In the genomic region with DNA sequence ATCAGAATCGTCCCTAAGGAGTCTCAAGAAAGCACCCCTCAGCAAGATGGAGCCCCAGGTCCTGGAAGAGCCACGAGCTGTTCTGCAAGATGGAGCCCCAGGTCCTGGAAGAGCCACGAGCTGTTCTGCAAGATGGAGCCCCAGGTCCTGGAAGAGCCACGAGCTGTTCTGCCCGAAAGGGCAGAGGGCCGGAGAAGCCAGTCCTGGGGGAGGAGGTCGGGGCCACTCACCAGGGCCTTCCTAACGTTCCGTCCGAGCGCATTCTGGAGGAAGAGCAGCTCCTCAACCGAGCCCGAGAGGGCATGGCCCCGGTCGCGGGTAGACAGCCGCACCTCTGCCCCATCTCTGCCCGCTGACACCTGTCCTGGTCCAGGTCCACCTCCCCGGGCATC, we compare ENCODE assay signal across 8 cellular contexts.
A peak's percentile ranks its signal among the peaks of the same experiment; 100 is the strongest.
DNase-seq lines count a peak whose midpoint lies in the region; ATAC-seq, FAIRE-seq and TF ChIP-seq lines count a peak whose summit lies in the region.
"Not testable (repeated sequence)": the region's sequence is repeated elsewhere in the genome, so short reads cannot be mapped to it uniquely, and the experiment has no call there.

No MANE protein-coding gene starts in this region.

- peak overlapping the region; percentile 94 for H3K4me2 ChIP-seq in DOHH2 (ENCODE audit: low read length)

- not testable (repeated sequence) for TF ChIP-seq CTCF in DOHH2 (IDR thresholded peaks at IDR 0.05; ENCODE audit: low read depth, low read length, poor library complexity, severe bottlenecking); pancreas (IDR thresholded peaks at IDR 0.05)

- intact Hi-C loops in activated CD4-positive, alpha-beta T cell treated with anti-CD3 and anti-CD28 coated beads for 36 hours (cut with DNase I, micrococcal nuclease), result loop anchor here in 1 of 2 experiments (1.0 kb wide), 2 partner anchors 170 to 261 kb away; partner anchors contain the start of genes ALG12, BRD1 and CRELD2
- intact Hi-C loops in left cardiac atrium (cut with DNase I); pancreas (cut with DNase I): not testable (repeated sequence)

- peak overlapping the region in 4 of 5 donors; percentile 47 to 81 (median 70) for H3K9ac ChIP-seq in subcutaneous abdominal adipose tissue (ENCODE audit: low read length in 5 of 5)

- not testable (repeated sequence) for H3K9me3 ChIP-seq in DOHH2 (ENCODE audit: control insufficient read depth, insufficient read depth, low read length); pancreas; subcutaneous abdominal adipose tissue (ENCODE audit: control insufficient read depth in 5 of 5, low read length in 5 of 5)

- peaks cover 38% of the 10 kb centered on the region for H3K4me1 ChIP-seq in DOHH2 (ENCODE audit: control insufficient read depth, low read length)
- not testable (repeated sequence) for H3K4me1 ChIP-seq in pancreas
- peaks cover 0 to 46% (median 17%) of the 10 kb centered on the region in 5 donors for H3K4me1 ChIP-seq in subcutaneous abdominal adipose tissue (ENCODE audit: control insufficient read depth in 5 of 5, insufficient read depth in 5 of 5, low read length in 5 of 5)

- not testable (repeated sequence) for H3K27me3 ChIP-seq in DOHH2 (ENCODE audit: control insufficient read depth, low read length); pancreas
- peaks cover 0 to 18% (median 6%) of the 10 kb centered on the region in 5 donors for H3K27me3 ChIP-seq in subcutaneous abdominal adipose tissue (ENCODE audit: control insufficient read depth in 5 of 5, insufficient read depth in 4 of 5, low read length in 5 of 5)

- FAIRE-seq in pancreas (lab: Jason Lieb, UNC), result not testable (repeated sequence)

- H3K36me3 ChIP-seq in DOHH2 (ENCODE audit: control insufficient read depth, low read length), result peaks cover 49% of the 10 kb centered on the region
- H3K36me3 ChIP-seq in pancreas; subcutaneous abdominal adipose tissue (ENCODE audit: control insufficient read depth in 5 of 5, insufficient read depth in 5 of 5, low read length in 5 of 5): not testable (repeated sequence)

- peak overlapping the region; percentile 81 for H3K27ac Mint-ChIP-seq in activated CD4-positive, alpha-beta T cell treated with anti-CD3 and anti-CD28 coated beads for 36 hours
- H3K27ac Mint-ChIP-seq in activated naive CD4-positive, alpha-beta T cell treated with anti-CD3 and anti-CD28 coated beads, Interleukin-2, amount 50 U/mL, for 72 hours, result peak overlapping the region; percentile 83 to 90

- H3K9me3 Mint-ChIP-seq in activated CD4-positive, alpha-beta T cell treated with anti-CD3 and anti-CD28 coated beads for 36 hours (ENCODE audit: low read depth); activated naive CD4-positive, alpha-beta T cell treated with anti-CD3 and anti-CD28 coated beads, Interleukin-2, amount 50 U/mL, for 72 hours: not testable (repeated sequence)

- WGBS in pancreas, 2 donors, result 63 to 66% methylated on average over 19 of the region's 19 CpGs

- H3K4me3 Mint-ChIP-seq in activated CD4-positive, alpha-beta T cell treated with anti-CD3 and anti-CD28 coated beads for 36 hours, result peak overlapping the region; percentile 92

- not testable (repeated sequence) for H3K27me3 Mint-ChIP-seq in activated CD4-positive, alpha-beta T cell treated with anti-CD3 and anti-CD28 coated beads for 36 hours

- H3K4me3 ChIP-seq in DOHH2 (ENCODE audit: low read length) (peak overlapping the region; percentile 98), pancreas (peak overlapping the region in 1 of 4 donors; percentile 36), subcutaneous abdominal adipose tissue (ENCODE audit: low read depth in 1 of 5, low read length in 5 of 5) (peak overlapping the region; percentile 54 to 70 (median 69))

- H3K4me1 Mint-ChIP-seq in activated CD4-positive, alpha-beta T cell treated with anti-CD3 and anti-CD28 coated beads for 36 hours, result peaks cover 42% of the 10 kb centered on the region

- CTCF ChIA-PET in activated CD4-positive, alpha-beta T cell treated with anti-CD3 and anti-CD28 coated beads for 36 hours (lab: Charles Lee), result interaction anchor here (0.5 to 1.1 kb wide), 6 partner anchors 19 to 587 kb away, joined by 3 to 5 read pairs (median 3); no protein-coding TSS in a partner anchor

- DNase-seq in activated CD4-positive, alpha-beta T cell treated with anti-CD3 and anti-CD28 coated beads for 36 hours, result peak; percentile 68
- DNase-seq in activated naive CD4-positive, alpha-beta T cell treated with anti-CD3 and anti-CD28 coated beads, Interleukin-2, amount 50 U/mL, for 72 hours (ENCODE audit: low spot score in 2 of 2), result peak in 1 of 2 donors; percentile 35
- DNase-seq in left cardiac atrium, result not testable (repeated sequence)
- peak in 1 of 6 donors; percentile 52 for DNase-seq in pancreas

- peaks cover 10% of the 10 kb centered on the region; the same call in 1 of the 2 replicates for H3F3A ChIP-seq in DOHH2 (ENCODE audit: control insufficient read depth, insufficient read depth)

- H3K79me2 ChIP-seq in DOHH2 (ENCODE audit: control insufficient read depth, low read length), result peaks cover 50% of the 10 kb centered on the region

- POLR2A ChIA-PET in activated CD4-positive, alpha-beta T cell treated with anti-CD3 and anti-CD28 coated beads for 36 hours (lab: Charles Lee), result not testable (repeated sequence)

- H4K20me1 ChIP-seq in DOHH2 (ENCODE audit: control insufficient read depth, insufficient read depth, low read depth, low read length), result not testable (repeated sequence)

- H3K9me2 ChIP-seq in DOHH2 (replicated peaks; ENCODE audit: control insufficient read depth, low read length), result not testable (repeated sequence)

- H3K27ac ChIP-seq in DOHH2 (ENCODE audit: low read depth, low read length) (peak overlapping the region; percentile 84), subcutaneous abdominal adipose tissue (ENCODE audit: low read depth, low read length) (peak overlapping the region; percentile 62)
- H3K27ac ChIP-seq in pancreas, result not testable (repeated sequence)

- peak; percentile 50 for ATAC-seq in GM21390 (IDR thresholded peaks at IDR 0.05; ENCODE audit: unreplicated experiment)
- peak; percentile 27 for ATAC-seq in HG03520 (IDR thresholded peaks at IDR 0.05; ENCODE audit: unreplicated experiment)
- ATAC-seq in activated CD4-positive, alpha-beta T cell treated with anti-CD3 and anti-CD28 coated beads for 36 hours, result peak; percentile 71
- peak; percentile 17 to 84 for ATAC-seq in activated naive CD4-positive, alpha-beta T cell treated with anti-CD3 and anti-CD28 coated beads, Interleukin-2, amount 50 U/mL, for 72 hours
- ATAC-seq in left cardiac atrium, result peak; percentile 31 to 45
- ATAC-seq in pancreas, result peak in 3 of 4 donors; percentile 50 to 79 (median 61)

- H3K36me3 Mint-ChIP-seq in activated CD4-positive, alpha-beta T cell treated with anti-CD3 and anti-CD28 coated beads for 36 hours (ENCODE audit: low read depth), result peaks cover 23% of the 10 kb centered on the region
- H3K36me3 Mint-ChIP-seq in activated naive CD4-positive, alpha-beta T cell treated with anti-CD3 and anti-CD28 coated beads, Interleukin-2, amount 50 U/mL, for 72 hours, result peaks cover 17 to 22% of the 10 kb centered on the region in 2 donors
